Comparison of ENCODE assay signal across 1 cellular context in the genomic region with DNA sequence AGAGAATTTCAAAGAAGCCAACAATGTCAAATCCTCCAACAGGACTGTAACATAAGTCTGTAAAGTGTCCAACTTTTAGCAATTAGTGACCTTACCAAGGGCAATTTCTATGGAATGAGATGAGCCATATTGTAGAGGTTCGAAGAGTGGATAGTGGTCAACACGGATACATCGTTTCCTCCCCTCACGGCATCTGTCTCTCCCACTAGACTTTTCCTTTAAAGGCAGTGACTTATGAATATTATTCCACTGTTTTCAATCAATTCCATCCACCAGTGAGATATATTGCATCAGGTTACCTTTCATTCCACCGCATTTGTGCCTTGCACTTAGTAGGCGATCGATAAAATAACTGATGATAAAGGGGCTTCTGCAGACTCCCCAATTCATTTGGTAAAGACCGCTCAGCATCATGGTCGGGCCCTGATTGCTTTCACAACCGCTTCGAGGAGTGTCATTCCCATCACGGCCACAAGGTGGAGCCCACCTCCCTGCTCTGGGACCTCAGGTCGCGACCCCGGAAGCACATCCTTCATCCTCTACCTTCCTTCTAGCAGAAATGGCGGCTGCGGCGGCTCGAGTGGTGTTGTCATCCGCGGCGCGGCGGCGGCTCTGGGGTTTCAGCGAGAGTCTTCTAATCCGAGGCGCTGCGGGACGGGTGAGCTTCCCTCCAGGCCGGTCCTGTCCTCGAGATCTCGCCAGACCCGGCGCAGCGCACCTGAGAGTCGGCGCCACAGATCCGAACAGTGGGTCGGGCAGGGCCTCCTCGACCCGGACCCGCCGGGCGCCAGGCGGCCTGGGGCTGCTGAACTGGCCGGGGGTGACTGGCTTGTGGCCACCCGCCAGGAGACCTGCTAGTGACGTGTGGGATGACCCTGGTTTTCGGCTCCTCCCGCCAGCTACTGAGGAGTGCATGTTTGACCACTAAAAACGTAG.
TF ChIP-seq lines count a peak whose summit lies in the region.

A gene with protein sequence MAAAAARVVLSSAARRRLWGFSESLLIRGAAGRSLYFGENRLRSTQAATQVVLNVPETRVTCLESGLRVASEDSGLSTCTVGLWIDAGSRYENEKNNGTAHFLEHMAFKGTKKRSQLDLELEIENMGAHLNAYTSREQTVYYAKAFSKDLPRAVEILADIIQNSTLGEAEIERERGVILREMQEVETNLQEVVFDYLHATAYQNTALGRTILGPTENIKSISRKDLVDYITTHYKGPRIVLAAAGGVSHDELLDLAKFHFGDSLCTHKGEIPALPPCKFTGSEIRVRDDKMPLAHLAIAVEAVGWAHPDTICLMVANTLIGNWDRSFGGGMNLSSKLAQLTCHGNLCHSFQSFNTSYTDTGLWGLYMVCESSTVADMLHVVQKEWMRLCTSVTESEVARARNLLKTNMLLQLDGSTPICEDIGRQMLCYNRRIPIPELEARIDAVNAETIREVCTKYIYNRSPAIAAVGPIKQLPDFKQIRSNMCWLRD (plus strand): TSS at position 535 of the 936 bp plus-strand sequence. CDS start 25 bp downstream, at position 560.

TF ChIP-seq in HepG2, 621 proteins besides CTCF, POLR2A, EP300 and RAD21 (continued from another document and continues in another):
- peak; percentile 59; the same call in 1 of the 2 replicates for TF ChIP-seq HMGXB3 (CRISPR knock-in tag; IDR thresholded peaks at IDR 0.05; ENCODE audit: borderline replicate concordance)
- TF ChIP-seq KLF9 (CRISPR knock-in tag; IDR thresholded peaks at IDR 0.05; ENCODE audit: low read depth): no peak
- peak; percentile 57; the same call in 1 of the 2 replicates for TF ChIP-seq HOMEZ (CRISPR knock-in tag; IDR thresholded peaks at IDR 0.05; ENCODE audit: low read depth)
- no peak for TF ChIP-seq TAF15 (IDR thresholded peaks at IDR 0.05; ENCODE audit: low read depth, low read length, poor library complexity, severe bottlenecking)
- TF ChIP-seq ZNF629 (CRISPR knock-in tag; conservative IDR thresholded peaks at IDR 0.05): peak; percentile 35
- 0 out of 2 replicates have a peak, but pooled peaks have one; percentile 30 for TF ChIP-seq ZNF644 (CRISPR knock-in tag; IDR thresholded peaks at IDR 0.05; ENCODE audit: low read depth)
- peak; percentile 92 for TF ChIP-seq SAP130 (CRISPR knock-in tag; IDR thresholded peaks at IDR 0.05; ENCODE audit: low read depth)
- TF ChIP-seq RFX1 (IDR thresholded peaks at IDR 0.05): no peak
- TF ChIP-seq CHCHD3 (CRISPR knock-in tag; IDR thresholded peaks at IDR 0.05): peak; percentile 70; the same call in 1 of the 2 replicates
- TF ChIP-seq, protein P1, sequence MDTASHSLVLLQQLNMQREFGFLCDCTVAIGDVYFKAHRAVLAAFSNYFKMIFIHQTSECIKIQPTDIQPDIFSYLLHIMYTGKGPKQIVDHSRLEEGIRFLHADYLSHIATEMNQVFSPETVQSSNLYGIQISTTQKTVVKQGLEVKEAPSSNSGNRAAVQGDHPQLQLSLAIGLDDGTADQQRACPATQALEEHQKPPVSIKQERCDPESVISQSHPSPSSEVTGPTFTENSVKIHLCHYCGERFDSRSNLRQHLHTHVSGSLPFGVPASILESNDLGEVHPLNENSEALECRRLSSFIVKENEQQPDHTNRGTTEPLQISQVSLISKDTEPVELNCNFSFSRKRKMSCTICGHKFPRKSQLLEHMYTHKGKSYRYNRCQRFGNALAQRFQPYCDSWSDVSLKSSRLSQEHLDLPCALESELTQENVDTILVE (CRISPR knock-in tag; IDR thresholded peaks at IDR 0.05): peak; percentile 58
- TF ChIP-seq, protein P2, sequence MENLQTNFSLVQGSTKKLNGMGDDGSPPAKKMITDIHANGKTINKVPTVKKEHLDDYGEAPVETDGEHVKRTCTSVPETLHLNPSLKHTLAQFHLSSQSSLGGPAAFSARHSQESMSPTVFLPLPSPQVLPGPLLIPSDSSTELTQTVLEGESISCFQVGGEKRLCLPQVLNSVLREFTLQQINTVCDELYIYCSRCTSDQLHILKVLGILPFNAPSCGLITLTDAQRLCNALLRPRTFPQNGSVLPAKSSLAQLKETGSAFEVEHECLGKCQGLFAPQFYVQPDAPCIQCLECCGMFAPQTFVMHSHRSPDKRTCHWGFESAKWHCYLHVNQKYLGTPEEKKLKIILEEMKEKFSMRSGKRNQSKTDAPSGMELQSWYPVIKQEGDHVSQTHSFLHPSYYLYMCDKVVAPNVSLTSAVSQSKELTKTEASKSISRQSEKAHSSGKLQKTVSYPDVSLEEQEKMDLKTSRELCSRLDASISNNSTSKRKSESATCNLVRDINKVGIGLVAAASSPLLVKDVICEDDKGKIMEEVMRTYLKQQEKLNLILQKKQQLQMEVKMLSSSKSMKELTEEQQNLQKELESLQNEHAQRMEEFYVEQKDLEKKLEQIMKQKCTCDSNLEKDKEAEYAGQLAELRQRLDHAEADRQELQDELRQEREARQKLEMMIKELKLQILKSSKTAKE (CRISPR knock-in tag; IDR thresholded peaks at IDR 0.05; ENCODE audit: borderline replicate concordance): no peak
- TF ChIP-seq, protein P3, sequence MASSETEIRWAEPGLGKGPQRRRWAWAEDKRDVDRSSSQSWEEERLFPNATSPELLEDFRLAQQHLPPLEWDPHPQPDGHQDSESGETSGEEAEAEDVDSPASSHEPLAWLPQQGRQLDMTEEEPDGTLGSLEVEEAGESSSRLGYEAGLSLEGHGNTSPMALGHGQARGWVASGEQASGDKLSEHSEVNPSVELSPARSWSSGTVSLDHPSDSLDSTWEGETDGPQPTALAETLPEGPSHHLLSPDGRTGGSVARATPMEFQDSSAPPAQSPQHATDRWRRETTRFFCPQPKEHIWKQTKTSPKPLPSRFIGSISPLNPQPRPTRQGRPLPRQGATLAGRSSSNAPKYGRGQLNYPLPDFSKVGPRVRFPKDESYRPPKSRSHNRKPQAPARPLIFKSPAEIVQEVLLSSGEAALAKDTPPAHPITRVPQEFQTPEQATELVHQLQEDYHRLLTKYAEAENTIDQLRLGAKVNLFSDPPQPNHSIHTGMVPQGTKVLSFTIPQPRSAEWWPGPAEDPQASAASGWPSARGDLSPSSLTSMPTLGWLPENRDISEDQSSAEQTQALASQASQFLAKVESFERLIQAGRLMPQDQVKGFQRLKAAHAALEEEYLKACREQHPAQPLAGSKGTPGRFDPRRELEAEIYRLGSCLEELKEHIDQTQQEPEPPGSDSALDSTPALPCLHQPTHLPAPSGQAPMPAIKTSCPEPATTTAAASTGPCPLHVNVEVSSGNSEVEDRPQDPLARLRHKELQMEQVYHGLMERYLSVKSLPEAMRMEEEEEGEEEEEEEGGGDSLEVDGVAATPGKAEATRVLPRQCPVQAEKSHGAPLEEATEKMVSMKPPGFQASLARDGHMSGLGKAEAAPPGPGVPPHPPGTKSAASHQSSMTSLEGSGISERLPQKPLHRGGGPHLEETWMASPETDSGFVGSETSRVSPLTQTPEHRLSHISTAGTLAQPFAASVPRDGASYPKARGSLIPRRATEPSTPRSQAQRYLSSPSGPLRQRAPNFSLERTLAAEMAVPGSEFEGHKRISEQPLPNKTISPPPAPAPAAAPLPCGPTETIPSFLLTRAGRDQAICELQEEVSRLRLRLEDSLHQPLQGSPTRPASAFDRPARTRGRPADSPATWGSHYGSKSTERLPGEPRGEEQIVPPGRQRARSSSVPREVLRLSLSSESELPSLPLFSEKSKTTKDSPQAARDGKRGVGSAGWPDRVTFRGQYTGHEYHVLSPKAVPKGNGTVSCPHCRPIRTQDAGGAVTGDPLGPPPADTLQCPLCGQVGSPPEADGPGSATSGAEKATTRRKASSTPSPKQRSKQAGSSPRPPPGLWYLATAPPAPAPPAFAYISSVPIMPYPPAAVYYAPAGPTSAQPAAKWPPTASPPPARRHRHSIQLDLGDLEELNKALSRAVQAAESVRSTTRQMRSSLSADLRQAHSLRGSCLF (CRISPR knock-in tag; IDR thresholded peaks at IDR 0.05; ENCODE audit: borderline replicate concordance): no peak
- 0 out of 2 replicates have a peak, but pooled peaks have one; percentile 43 for TF ChIP-seq HNRNPL (IDR thresholded peaks at IDR 0.05; ENCODE audit: low read depth, low read length)
- TF ChIP-seq SMYD3 (CRISPR knock-in tag; IDR thresholded peaks at IDR 0.05): 0 out of 2 replicates have a peak, but pooled peaks have one; percentile 55
- TF ChIP-seq NCOR1 (IDR thresholded peaks at IDR 0.05; ENCODE audit: borderline replicate concordance, low read length): no peak
- TF ChIP-seq ZNF550 (CRISPR knock-in tag; IDR thresholded peaks at IDR 0.05; ENCODE audit: borderline replicate concordance): 0 out of 2 replicates have a peak, but pooled peaks have one; percentile 91
- TF ChIP-seq ERF (CRISPR knock-in tag; IDR thresholded peaks at IDR 0.05): peak; percentile 81
- TF ChIP-seq ZMAT3 (CRISPR knock-in tag; conservative IDR thresholded peaks at IDR 0.05): peak; percentile 77
- no peak for TF ChIP-seq NCOA1 (CRISPR knock-in tag; IDR thresholded peaks at IDR 0.05)
- no peak for TF ChIP-seq MAFF (IDR thresholded peaks at IDR 0.05; ENCODE audit: low read depth, low read length)
- TF ChIP-seq YY1 (IDR thresholded peaks at IDR 0.05; ENCODE audit: insufficient read depth, insufficient replicate concordance, low read depth, low read length): peak; percentile 95
- TF ChIP-seq RBFOX2 (IDR thresholded peaks at IDR 0.05; ENCODE audit: low read depth, low read length): peak; percentile 95
- TF ChIP-seq, protein P4, sequence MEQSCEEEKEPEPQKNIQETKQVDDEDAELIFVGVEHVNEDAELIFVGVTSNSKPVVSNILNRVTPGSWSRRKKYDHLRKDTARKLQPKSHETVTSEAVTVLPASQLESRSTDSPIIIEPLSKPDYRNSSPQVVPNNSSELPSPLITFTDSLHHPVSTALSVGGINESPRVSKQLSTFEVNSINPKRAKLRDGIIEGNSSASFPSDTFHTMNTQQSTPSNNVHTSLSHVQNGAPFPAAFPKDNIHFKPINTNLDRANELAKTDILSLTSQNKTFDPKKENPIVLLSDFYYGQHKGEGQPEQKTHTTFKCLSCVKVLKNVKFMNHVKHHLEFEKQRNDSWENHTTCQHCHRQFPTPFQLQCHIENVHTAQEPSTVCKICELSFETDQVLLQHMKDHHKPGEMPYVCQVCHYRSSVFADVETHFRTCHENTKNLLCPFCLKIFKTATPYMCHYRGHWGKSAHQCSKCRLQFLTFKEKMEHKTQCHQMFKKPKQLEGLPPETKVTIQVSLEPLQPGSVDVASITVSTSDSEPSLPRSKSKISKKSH (CRISPR knock-in tag; IDR thresholded peaks at IDR 0.05; ENCODE audit: borderline replicate concordance): peak; percentile 81; the same call in 1 of the 2 replicates
- no peak for TF ChIP-seq MLLT10 (CRISPR knock-in tag; IDR thresholded peaks at IDR 0.05)
- peak; percentile 51; the same call in 1 of the 2 replicates for TF ChIP-seq REPIN1 (CRISPR knock-in tag; IDR thresholded peaks at IDR 0.05; ENCODE audit: borderline replicate concordance, low read depth)
- no peak for TF ChIP-seq PRPF4 (IDR thresholded peaks at IDR 0.05; ENCODE audit: low read depth, low read length, poor library complexity, severe bottlenecking)
- no peak for TF ChIP-seq ZNF773 (CRISPR knock-in tag; IDR thresholded peaks at IDR 0.05; ENCODE audit: borderline replicate concordance)
- TF ChIP-seq CBFB (CRISPR knock-in tag; IDR thresholded peaks at IDR 0.05): no peak
- peak; percentile 80; the same call in 1 of the 2 replicates for TF ChIP-seq ZNF761 (CRISPR knock-in tag; conservative IDR thresholded peaks at IDR 0.05)
- TF ChIP-seq ZFP90 (CRISPR knock-in tag; IDR thresholded peaks at IDR 0.05; ENCODE audit: borderline replicate concordance): peak; percentile 83
- TF ChIP-seq ZFP36L2 (CRISPR knock-in tag; IDR thresholded peaks at IDR 0.05): no peak
